ENCODE assay signal across 27 cellular contexts in genomic region chr3:126418661-126419131, GRCh38. TPM values are rescaled to one million over a fixed set of nuclear protein-coding genes. Genes with fewer than 3 reads are reported as not detected.
DNase-seq lines count a peak whose midpoint lies in the region; ATAC-seq and TF ChIP-seq lines count a peak whose summit lies in the region.
"Had no signal": no experiment of that assay in that cellular context is flagged by ENCODE, and none has a peak within 500 bp of the region (broad histone marks: within the 10 kb centered on the region; RNA-seq: fewer than 3 reads in every experiment).

No MANE protein-coding gene starts in this region.

- POLR2A ChIA-PET in SK-N-SH (lab: Yijun Ruan, JAX) = no interaction called here

- ATAC-seq in SK-N-SH treated with all-trans-retinoic acid at 6 μM for 48 hours (no peak), RWPE2 (ENCODE audit: low read depth) (no peak), HG02610 (IDR thresholded peaks at IDR 0.05; ENCODE audit: unreplicated experiment) (no peak)
- ATAC-seq: Panc1 had no signal

- intact Hi-C loops in spleen (cut with DNase I; ENCODE audit: low total_unique reads) = no loop called here

- no peak overlapping the region for H3K27ac ChIP-seq in SK-N-SH (ENCODE audit: low read depth in 2 of 2, low read length in 1 of 2)
- H3K27ac ChIP-seq in RWPE2 (ENCODE audit: poor library complexity, severe bottlenecking) = no peak overlapping the region
- H3K27ac ChIP-seq in spleen = no peak overlapping the region
- no peak overlapping the region for H3K27ac ChIP-seq in smooth muscle cell (ENCODE audit: low read depth)
- H3K27ac ChIP-seq: 22Rv1, BLaER1, KMS-11, SJSA1 had no signal

- H3K79me2 ChIP-seq in SK-N-SH (ENCODE audit: insufficient read depth) (no peaks in the 10 kb centered on the region), smooth muscle cell (ENCODE audit: low read depth) (no peaks in the 10 kb centered on the region)

- H3K4me3 ChIP-seq in SK-N-SH (ENCODE audit: low read depth in 2 of 2, low read length in 1 of 2) = no peak overlapping the region
- no peak overlapping the region for H3K4me3 ChIP-seq in RWPE2 (ENCODE audit: severe bottlenecking)
- no peak overlapping the region for H3K4me3 ChIP-seq in spleen
- no peak overlapping the region for H3K4me3 ChIP-seq in smooth muscle cell
- H3K4me3 ChIP-seq: BLaER1, SJSA1 had no signal

- in situ Hi-C loops in GM13976 (cut with MboI; ENCODE audit: low sequenced_read_pairs, unreplicated experiment) = no loop called here

- no peaks in the 10 kb centered on the region for H3F3A ChIP-seq in SK-N-SH (replicated peaks; ENCODE audit: insufficient read depth)
- H3F3A ChIP-seq in smooth muscle cell (ENCODE audit: low read depth) = no peaks in the 10 kb centered on the region

- H3K4me1 ChIP-seq in SK-N-SH (ENCODE audit: control insufficient read depth in 1 of 2, insufficient read depth in 2 of 2, low read depth in 1 of 2, low read length in 1 of 2) (peaks cover 0 to 12% of the 10 kb centered on the region in 2 experiments; a peak in 1 of 4 replicates), RWPE2 (ENCODE audit: insufficient read depth, poor library complexity, severe bottlenecking) (peaks cover 11% of the 10 kb centered on the region), spleen (no peaks in the 10 kb centered on the region), smooth muscle cell (ENCODE audit: low read depth) (no peaks in the 10 kb centered on the region)
- H3K4me1 ChIP-seq: BLaER1, SJSA1 had no signal

- H4K20me1 ChIP-seq in SK-N-SH (ENCODE audit: insufficient read depth) = no peaks in the 10 kb centered on the region
- no peaks in the 10 kb centered on the region for H4K20me1 ChIP-seq in smooth muscle cell (ENCODE audit: low read depth)
- H4K20me1 ChIP-seq: BLaER1 had no signal

- H2AFZ ChIP-seq in SK-N-SH (ENCODE audit: low read depth) (no peak overlapping the region), smooth muscle cell (ENCODE audit: low read depth) (no peak overlapping the region)

- TF ChIP-seq EP300 in SK-N-SH (IDR thresholded peaks at IDR 0.05; ENCODE audit: borderline replicate concordance in 1 of 2, low read depth in 1 of 2, low read length in 1 of 2) = no peak

- no peak for TF ChIP-seq POLR2A in spleen (IDR thresholded peaks at IDR 0.05)

- H3K9me3 ChIP-seq in SK-N-SH (no peaks in the 10 kb centered on the region), RWPE2 (ENCODE audit: severe bottlenecking) (no peaks in the 10 kb centered on the region), spleen (no peaks in the 10 kb centered on the region), smooth muscle cell (replicated peaks; ENCODE audit: low read depth) (no peaks in the 10 kb centered on the region)
- H3K9me3 ChIP-seq: BLaER1, Caco-2, SJSA1 had no signal

- no peak overlapping the region for H3K9ac ChIP-seq in SK-N-SH
- no peak overlapping the region for H3K9ac ChIP-seq in smooth muscle cell (ENCODE audit: low read depth)
- H3K9ac ChIP-seq: BLaER1, KMS-11 had no signal

- no peak for TF ChIP-seq RAD21 in SK-N-SH (IDR thresholded peaks at IDR 0.05; ENCODE audit: low read length)

- H3K4me2 ChIP-seq in SK-N-SH (no peak overlapping the region), smooth muscle cell (no peak overlapping the region)
- H3K4me2 ChIP-seq: BLaER1, KMS-11 had no signal

- CTCF ChIA-PET in SK-N-SH (lab: Yijun Ruan, JAX) = no interaction called here

- WGBS in SK-N-SH (ENCODE audit: low lambda C conversion rate) = 81% methylated on average over 11 of the region's 20 CpGs
- 86 to 91% (median 89%) methylated on average over 14 to 20 of the region's 20 CpGs for WGBS in spleen, 5 donors
- 88% methylated on average over 20 of the region's 20 CpGs for WGBS in smooth muscle cell (ENCODE audit: low lambda C conversion rate)

- H3K36me3 ChIP-seq in SK-N-SH (replicated peaks in 1 of 2; ENCODE audit: control insufficient read depth in 1 of 2, insufficient read depth in 2 of 2, low read length in 1 of 2) = no peaks in the 10 kb centered on the region
- no peaks in the 10 kb centered on the region for H3K36me3 ChIP-seq in RWPE2 (ENCODE audit: low read depth)
- H3K36me3 ChIP-seq in spleen = no peaks in the 10 kb centered on the region
- no peaks in the 10 kb centered on the region for H3K36me3 ChIP-seq in smooth muscle cell (ENCODE audit: low read depth)
- H3K36me3 ChIP-seq: BLaER1, SJSA1 had no signal

- peak; percentile 20 for DNase-seq in SK-N-SH
- DNase-seq in RWPE2 (ENCODE audit: low spot score) = peak; percentile 52
- peak; percentile 75 for DNase-seq in mesenteric fat pad (ENCODE audit: low spot score)
- DNase-seq in spleen = peak; percentile 66
- DNase-seq in smooth muscle cell (lab: John Stamatoyannopoulos, UW; ENCODE audit: unreplicated experiment) = no peak
- no peak for DNase-seq in GM13976 (ENCODE audit: low spot score)
- DNase-seq: ACHN; CD4-positive, alpha-beta memory T cell; DMS 273 treated with DMSO at 0.1 percent for 48 hours; DMS79 treated with DMSO at 0.1 percent for 48 hours; HCEC 1CT; IMR-90; NCI-H1105 treated with DMSO at 0.1 percent for 48 hours; NCI-H1694; NCI-H2081; NCI-H2171; NCI-H345; NCI-H524 treated with DMSO at 0.1 percent for 48 hours; NCI-H82 had no signal

- no peak for TF ChIP-seq CTCF in SK-N-SH (IDR thresholded peaks at IDR 0.05)
- TF ChIP-seq CTCF in RWPE2 (IDR thresholded peaks at IDR 0.05; ENCODE audit: poor library complexity, severe bottlenecking) = no peak
- no peak for TF ChIP-seq CTCF in spleen (IDR thresholded peaks at IDR 0.05 in 8 of 11, conservative IDR thresholded peaks at IDR 0.05 in 3 of 11)
- no peak for TF ChIP-seq CTCF in smooth muscle cell (IDR thresholded peaks at IDR 0.05; ENCODE audit: borderline replicate concordance, insufficient read depth, poor library complexity, severe bottlenecking)
- TF ChIP-seq CTCF in GM13976 (IDR thresholded peaks at IDR 0.05; ENCODE audit: borderline replicate concordance, control extremely low read depth, extremely low read depth, insufficient read depth, missing control alignments) = no peak

- H3K9me2 ChIP-seq in SK-N-SH = no peaks in the 10 kb centered on the region

- H3K27me3 ChIP-seq in SK-N-SH (ENCODE audit: insufficient read depth) = no peaks in the 10 kb centered on the region
- peaks cover 4% of the 10 kb centered on the region for H3K27me3 ChIP-seq in RWPE2 (ENCODE audit: insufficient read depth, poor library complexity, severe bottlenecking)
- H3K27me3 ChIP-seq in spleen (replicated peaks in 1 of 7) = peaks cover 0 to 55% (median 16%) of the 10 kb centered on the region in 7 donors
- no peaks in the 10 kb centered on the region for H3K27me3 ChIP-seq in smooth muscle cell (ENCODE audit: low read depth)
- H3K27me3 ChIP-seq: BLaER1, SJSA1 had no signal

TF ChIP-seq in SK-N-SH, 30 proteins besides CTCF, POLR2A, EP300 and RAD21 (continues in another document):
- TF ChIP-seq SIN3A (IDR thresholded peaks at IDR 0.05; ENCODE audit: borderline replicate concordance, low read depth, low read length) = no peak
- no peak for TF ChIP-seq CHD2 (IDR thresholded peaks at IDR 0.05; ENCODE audit: low read length, partially characterized antibody)
- TF ChIP-seq ZBTB33 (IDR thresholded peaks at IDR 0.05; ENCODE audit: borderline replicate concordance, low read depth) = no peak
- TF ChIP-seq MXI1 (IDR thresholded peaks at IDR 0.05; ENCODE audit: low read depth, low read length) = no peak

TF ChIP-seq in SK-N-SH treated with all-trans-retinoic acid at 6 μM for 48 hours, 23 proteins besides CTCF, POLR2A, EP300 and RAD21:
- no peak for TF ChIP-seq ZFP3 (CRISPR knock-in tag; IDR thresholded peaks at IDR 0.05)
- no peak for TF ChIP-seq TOX (CRISPR knock-in tag; IDR thresholded peaks at IDR 0.05; ENCODE audit: borderline replicate concordance)
- TF ChIP-seq ZNF565 (CRISPR knock-in tag; conservative IDR thresholded peaks at IDR 0.05; ENCODE audit: low read depth) = no peak
- TF ChIP-seq OSR1 (CRISPR knock-in tag; IDR thresholded peaks at IDR 0.05) = no peak
- no peak for TF ChIP-seq GLIS3 (CRISPR knock-in tag; IDR thresholded peaks at IDR 0.05)
- no peak for TF ChIP-seq ESRRG (CRISPR knock-in tag; IDR thresholded peaks at IDR 0.05)

RNA-seq across cellular contexts. Expression of gene CFAP100, which starts 24.0 kb away (rescaled TPM):
- polyA plus RNA-seq in SK-N-SH (2012; rRNA removed) (not detected in 2 replicates), spleen (not detected), smooth muscle cell (not detected in 2 replicates)
- polyA plus RNA-seq in SK-N-SH (2012; cell fraction: cytosol; rRNA removed) = not detected in 2 replicates
- polyA plus RNA-seq in SK-N-SH (2012; cell fraction: nucleus; rRNA removed) = not detected in 2 replicates
- total RNA-seq in mesenteric fat pad (not detected), spleen (not detected), smooth muscle cell (not detected in 2 replicates)
- total RNA-seq: Caco-2; CD4-positive, alpha-beta memory T cell; IMR-90; SJSA1 had no signal
- polyA plus RNA-seq: CD4-positive, alpha-beta memory T cell; IMR-90 had no signal

RNA-seq across cellular contexts. Expression of gene ZXDC, which starts 57.0 kb away (rescaled TPM):
- polyA plus RNA-seq in SK-N-SH (2012; rRNA removed) = 8.5 and 9.1 TPM in 2 replicates
- 4.4 and 6.4 TPM in 2 replicates for polyA plus RNA-seq in SK-N-SH (2012; cell fraction: cytosol; rRNA removed)
- polyA plus RNA-seq in SK-N-SH (2012; cell fraction: nucleus; rRNA removed) = 25.7 and 27.7 TPM in 2 replicates
- total RNA-seq in mesenteric fat pad = 29.4 TPM
- 10 to 100 TPM; 32.4 to 75.3 (median 50.0) TPM for total RNA-seq in spleen
- polyA plus RNA-seq in spleen = 10 to 100 TPM in 2 of 3 donors, 1 to 10 TPM in 1; 7.5 to 14.6 (median 13.2) TPM
- 18.8 and 20.4 TPM in 2 replicates for total RNA-seq in smooth muscle cell
- 9.2 and 16.2 TPM in 2 replicates for polyA plus RNA-seq in smooth muscle cell

Comparison
In these comparisons a context has a peak if more than half of its experiments do, and no peak if none do; other contexts are left out.
1. DNase-seq: peak in SK-N-SH (single experiment), RWPE2 (single experiment), mesenteric fat pad (single experiment) and spleen (single experiment); none in smooth muscle cell (single experiment) and GM13976 (single experiment).